ENCODE assay signal across 8 cellular contexts in the genomic region with DNA sequence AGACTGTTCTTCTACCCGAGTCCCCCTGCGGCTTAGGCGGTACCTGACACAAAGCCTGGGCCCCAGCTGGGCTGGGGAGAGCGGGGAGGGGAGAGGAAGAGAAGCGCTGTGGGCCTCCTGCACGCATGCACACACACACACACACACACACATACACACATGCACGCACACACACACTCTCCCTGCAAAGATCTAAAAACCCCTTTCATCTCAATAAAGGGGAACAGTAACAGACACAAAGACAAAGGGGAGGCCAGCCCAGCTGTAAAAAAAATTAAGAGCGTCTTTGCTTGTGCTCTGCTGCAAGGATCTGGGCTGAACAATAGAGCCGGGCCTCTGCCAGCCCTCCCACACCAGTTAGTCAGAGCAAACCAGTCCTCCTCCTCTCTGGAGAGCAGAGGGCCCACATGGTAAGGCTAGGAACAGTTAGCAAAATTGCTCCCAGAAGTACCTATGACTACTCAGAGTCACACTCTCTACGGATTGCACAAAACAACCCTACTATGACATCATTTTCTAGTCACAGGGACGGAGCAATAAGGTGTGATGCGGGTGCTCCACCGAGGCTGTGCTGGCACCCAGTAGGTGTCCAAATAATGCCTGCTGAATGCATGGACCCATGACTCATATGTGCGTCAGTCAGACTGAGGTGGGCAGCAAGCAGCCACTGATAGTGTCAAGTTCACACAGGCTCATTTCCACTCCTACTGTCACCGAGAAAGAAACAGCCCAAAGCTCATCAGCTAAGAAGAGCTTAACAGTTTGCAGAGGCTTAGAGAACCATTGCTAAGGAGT. TPM values are rescaled to one million over a fixed set of nuclear protein-coding genes. Genes with fewer than 3 reads are reported as not detected.
A peak's percentile ranks its signal among the peaks of the same experiment; 100 is the strongest.
DNase-seq lines count a peak whose midpoint lies in the region; ATAC-seq and TF ChIP-seq lines count a peak whose summit lies in the region.

No MANE protein-coding gene starts in this region.

- DNase-seq in RPMI7951 (ENCODE audit: low read depth) (peak; percentile 89), activated gamma-delta T cell (lab: John Stamatoyannopoulos, UW) (peak; percentile 27), globus pallidus (ENCODE audit: low spot score) (peak; percentile 63), trophoblast cell (peak; percentile 99 to 100), type B pancreatic cell (ENCODE audit: extremely low spot score, unreplicated experiment) (no peak)

- H2BK120ac ChIP-seq in trophoblast cell (ENCODE audit: insufficient read depth, low read length, poor library complexity), result peak overlapping the region; percentile 99

- peak overlapping the region; percentile 97 for H3K27ac ChIP-seq in trophoblast cell (ENCODE audit: low read depth, low read length)

- peak overlapping the region; percentile 53 for H2BK12ac ChIP-seq in trophoblast cell (ENCODE audit: low read length)

- peaks cover 7% of the 10 kb centered on the region for H3K36me3 Mint-ChIP-seq in type B pancreatic cell

- H3K27ac Mint-ChIP-seq in type B pancreatic cell, result peak overlapping the region; percentile 96

- peaks cover 68% of the 10 kb centered on the region for H3K4me1 Mint-ChIP-seq in type B pancreatic cell (ENCODE audit: unreplicated experiment)

- peak overlapping the region; percentile 55 for H3K4me2 ChIP-seq in trophoblast cell (ENCODE audit: low read length)

- H3K18ac ChIP-seq in trophoblast cell (ENCODE audit: low read length), result peak overlapping the region; percentile 52

- H3K4me1 ChIP-seq in trophoblast cell (ENCODE audit: control insufficient read depth in 1 of 2, insufficient read depth in 2 of 2, low read length in 2 of 2), result peaks cover 60 to 63% of the 10 kb centered on the region in 2 experiments

- WGBS in trophoblast cell (ENCODE audit: extremely low coverage, insufficient coverage, insufficient read length), result no CpG with 5 or more reads among the region's 15 CpGs

- peak overlapping the region; percentile 86 for H4K12ac ChIP-seq in trophoblast cell (ENCODE audit: low read depth, low read length)

- H3K9me3 ChIP-seq in trophoblast cell (ENCODE audit: insufficient read depth, low read depth, low read length), result no peaks in the 10 kb centered on the region

- H2AK5ac ChIP-seq in trophoblast cell (ENCODE audit: low read length), result peak overlapping the region; percentile 91

- peak overlapping the region; percentile 67 for H3K4ac ChIP-seq in trophoblast cell (ENCODE audit: low read depth, low read length)

- H3K27me3 ChIP-seq in trophoblast cell (ENCODE audit: insufficient read depth, low read length), result no peaks in the 10 kb centered on the region

- peak overlapping the region; percentile 95 for H3K14ac ChIP-seq in trophoblast cell (ENCODE audit: low read length)

- ATAC-seq in GM18511 (IDR thresholded peaks at IDR 0.05; ENCODE audit: unreplicated experiment) (peak; percentile 76), HG03066 (IDR thresholded peaks at IDR 0.05; ENCODE audit: low read depth, unreplicated experiment) (peak; percentile 53), GM19035 (IDR thresholded peaks at IDR 0.05; ENCODE audit: unreplicated experiment) (no peak)

- H3K79me1 ChIP-seq in trophoblast cell (ENCODE audit: low read length), result peaks cover 44% of the 10 kb centered on the region

- no peak overlapping the region for H3K4me3 ChIP-seq in trophoblast cell (ENCODE audit: low read depth, low read length)

- TF ChIP-seq CTCF in type B pancreatic cell (conservative IDR thresholded peaks at IDR 0.05), result no peak

- H2BK5ac ChIP-seq in trophoblast cell (ENCODE audit: low read depth, low read length, poor library complexity), result peak overlapping the region; percentile 94

- peak overlapping the region; percentile 98 for H4K91ac ChIP-seq in trophoblast cell (ENCODE audit: low read depth, low read length)

- peaks cover 36% of the 10 kb centered on the region for H3K79me2 ChIP-seq in trophoblast cell (ENCODE audit: control insufficient read depth, insufficient read depth, low read length, poor library complexity)

- H4K8ac ChIP-seq in trophoblast cell (ENCODE audit: low read depth, low read length), result peak overlapping the region; percentile 86

- H3K4me3 Mint-ChIP-seq in type B pancreatic cell, result peak overlapping the region; percentile 85

- peak overlapping the region; percentile 51 for H3K9ac ChIP-seq in trophoblast cell (ENCODE audit: low read length)

- no peaks in the 10 kb centered on the region for H3K27me3 Mint-ChIP-seq in type B pancreatic cell

- H2AFZ ChIP-seq in trophoblast cell (ENCODE audit: insufficient read depth, low read length, poor library complexity), result peak overlapping the region; percentile 46

- no peak overlapping the region for H3K23ac ChIP-seq in trophoblast cell (ENCODE audit: low read length)

- no peaks in the 10 kb centered on the region for H3K9me3 Mint-ChIP-seq in type B pancreatic cell

- peaks cover 3 to 5% of the 10 kb centered on the region in 2 experiments for H3K36me3 ChIP-seq in trophoblast cell (ENCODE audit: control insufficient read depth in 1 of 2, insufficient read depth in 2 of 2, low read length in 2 of 2)

RNA-seq across cellular contexts. Expression of gene ITPRIP, which starts 9.2 kb away (rescaled TPM):
- 3.9 and 4.0 TPM in 2 replicates for total RNA-seq in RPMI7951 (2014; rRNA removed; shearing (Covaris generic))
- polyA plus RNA-seq in trophoblast cell (2013), result 15.6 and 16.0 TPM in 2 replicates
- total RNA-seq in type B pancreatic cell (ENCODE audit: low replicate concordance), result 8.5 and 19.9 TPM in 2 replicates

RNA-seq across cellular contexts. Expression of gene CFAP58, which starts 24.5 kb away (rescaled TPM):
- total RNA-seq in RPMI7951 (2014; rRNA removed; shearing (Covaris generic)), result 0.48 and 0.49 TPM in 2 replicates
- polyA plus RNA-seq in trophoblast cell (2013), result 0.68 and 0.77 TPM in 2 replicates
- total RNA-seq in type B pancreatic cell (ENCODE audit: low replicate concordance), result 0.24 and 0.34 TPM in 2 replicates
